In genomic region chr2:11829324-11829946, GRCh38 we compare ENCODE assay signal across 8 cellular contexts.
A peak's percentile ranks its signal among the peaks of the same experiment; 100 is the strongest.
DNase-seq lines count a peak whose midpoint lies in the region; ATAC-seq, FAIRE-seq and TF ChIP-seq lines count a peak whose summit lies in the region.

No MANE protein-coding gene starts in this region.

- H3K4me3 ChIP-seq in HCT116 (replicated peaks in 1 of 2; ENCODE audit: low read depth in 1 of 2, low read length in 2 of 2): peak overlapping the region; percentile 33 to 50
- H3K4me3 ChIP-seq in MG63: peak overlapping the region; percentile 3; the same call in 1 of the 2 replicates
- peak overlapping the region; percentile 39 for H3K4me3 ChIP-seq in SU-DHL-6 (ENCODE audit: insufficient read depth, low read length, poor library complexity, severe bottlenecking)
- H3K4me3 ChIP-seq in adrenal gland: peak overlapping the region in 1 of 4 donors; percentile 41
- peak overlapping the region in 1 of 2 donors; percentile 21 for H3K4me3 ChIP-seq in right atrium auricular region
- no peak overlapping the region for H3K4me3 ChIP-seq in prostate gland

- RAD21 ChIA-PET in HCT116 (lab: Charles Lee; ENCODE audit: low non-redundant PET in 1 of 2, low total read pairs in 2 of 2, uncharacterized antibody in 2 of 2, unreplicated experiment in 2 of 2): interaction anchor here (0.6 to 0.9 kb wide), 3 partner anchors 886 to 1178 kb away, joined by 3 to 4 read pairs (median 3); no protein-coding TSS in a partner anchor

- H3K4me2 ChIP-seq in HCT116 (ENCODE audit: low read length): peak overlapping the region; percentile 87
- peak overlapping the region; percentile 94 for H3K4me2 ChIP-seq in SU-DHL-6 (ENCODE audit: low read depth, low read length, poor library complexity, severe bottlenecking)

- no peaks in the 10 kb centered on the region for H3K79me2 ChIP-seq in HCT116 (ENCODE audit: insufficient read depth, low read length)
- H3K79me2 ChIP-seq in SU-DHL-6 (ENCODE audit: insufficient read depth, low read length): no peaks in the 10 kb centered on the region

- intact Hi-C loops in HCT116 (cut with micrococcal nuclease): no loop called here
- intact Hi-C loops in adrenal gland (cut with DNase I): loop anchor here in 1 of 2 donors (10.0 kb wide), 1 partner anchor 1175 kb away; no protein-coding TSS in a partner anchor
- intact Hi-C loops in prostate gland (cut with DNase I): loop anchor here (2.0 kb wide), 1 partner anchor 1177 kb away; no protein-coding TSS in a partner anchor

- peak; percentile 83 for TF ChIP-seq RAD21 in HCT116 (IDR thresholded peaks at IDR 0.05; ENCODE audit: low read depth)

- peak; percentile 40 for DNase-seq in G401 (ENCODE audit: low spot score)
- DNase-seq in HCT116 (ENCODE audit: low read depth, low spot score): peak; percentile 41
- peak; percentile 86 for DNase-seq in MG63
- DNase-seq in adrenal gland: peak; percentile 81 to 92 (median 87)
- DNase-seq in right atrium auricular region (ENCODE audit: low spot score): peak; percentile 61
- DNase-seq in prostate gland (ENCODE audit: low spot score): peak; percentile 60
- peak; percentile 71 for DNase-seq in urothelium cell line (ENCODE audit: low spot score)

- no peaks in the 10 kb centered on the region for H4K20me1 ChIP-seq in HCT116 (ENCODE audit: insufficient read depth)
- H4K20me1 ChIP-seq in SU-DHL-6 (ENCODE audit: low read depth, low read length): no peaks in the 10 kb centered on the region

- FAIRE-seq in urothelium cell line (lab: Jason Lieb, UNC): no peak

- 6 to 11% (median 9%) methylated on average over 10 to 11 of the region's 11 CpGs for WGBS in adrenal gland, 4 donors
- whole genome bisulfite sequencing in prostate gland: 12% methylated on average over 11 of the region's 11 CpGs

- H3K4me1 ChIP-seq in HCT116 (ENCODE audit: control insufficient read depth in 1 of 2, insufficient read depth in 2 of 2, low read length in 2 of 2) (peaks cover 27 to 31% of the 10 kb centered on the region in 2 experiments), adrenal gland (replicated peaks in 1 of 2) (peaks cover 21 to 29% of the 10 kb centered on the region in 2 donors), right atrium auricular region (peaks cover 0 to 36% of the 10 kb centered on the region in 2 donors), prostate gland (replicated peaks) (peaks cover 6% of the 10 kb centered on the region)

- H3K27ac ChIP-seq in HCT116 (ENCODE audit: low read depth, low read length) (peak overlapping the region; percentile 96), SU-DHL-6 (ENCODE audit: low read depth, low read length) (peak overlapping the region; percentile 97), adrenal gland (peak overlapping the region; percentile 12 to 90 (median 79)), right atrium auricular region (peak overlapping the region; percentile 52 to 61), prostate gland (peak overlapping the region; percentile 54 to 67)

- TF ChIP-seq CTCF in HCT116 (IDR thresholded peaks at IDR 0.05 in 2 of 3, conservative IDR thresholded peaks at IDR 0.05 in 1 of 3; ENCODE audit: borderline replicate concordance in 1 of 3, insufficient read depth in 1 of 3, low read depth in 2 of 3, low read length in 2 of 3) (peak; percentile 59 to 63 (median 59); a peak in 5 of 6 replicates), SU-DHL-6 (IDR thresholded peaks at IDR 0.05; ENCODE audit: insufficient read depth, low read length, poor library complexity, severe bottlenecking) (peak; percentile 90), adrenal gland (IDR thresholded peaks at IDR 0.05) (peak; percentile 38 to 58 (median 54)), right atrium auricular region (IDR thresholded peaks at IDR 0.05) (peak; percentile 24 to 60), prostate gland (IDR thresholded peaks at IDR 0.05) (peak in 2 of 4 experiments; percentile 19 to 52)

- peak overlapping the region; percentile 51 for H2AFZ ChIP-seq in HCT116 (ENCODE audit: low read depth, low read length, poor library complexity, severe bottlenecking)
- peak overlapping the region; percentile 25 for H2AFZ ChIP-seq in SU-DHL-6 (ENCODE audit: low read depth, low read length, severe bottlenecking)

- CTCF ChIA-PET in HCT116 (lab: Charles Lee): interaction anchor here (1.0 to 2.8 kb wide), 11 partner anchors 10 to 1178 kb away, joined by 3 to 29 read pairs (median 4); partner anchors contain the start of gene TRIB2

- H3K9me3 ChIP-seq in HCT116 (ENCODE audit: control insufficient read depth in 1 of 2, insufficient read depth in 1 of 2, low read depth in 1 of 2, low read length in 2 of 2) (no peaks in the 10 kb centered on the region), MG63 (peaks cover 7% of the 10 kb centered on the region), SU-DHL-6 (ENCODE audit: insufficient read depth, low read length) (no peaks in the 10 kb centered on the region), adrenal gland (replicated peaks in 1 of 3) (no peaks in the 10 kb centered on the region), right atrium auricular region (peaks cover 0 to 4% of the 10 kb centered on the region in 2 donors), prostate gland (no peaks in the 10 kb centered on the region)

- in situ Hi-C loops in G401 (cut with HindIII; ENCODE audit: low sequenced_read_pairs): no loop called here

- no TSS peak for BruUV-seq in HCT116 (replicated peaks; lab: Mats Ljungman, UMichigan)

- H3K27me3 ChIP-seq in HCT116 (ENCODE audit: insufficient read depth, low read length): no peaks in the 10 kb centered on the region
- no peaks in the 10 kb centered on the region for H3K27me3 ChIP-seq in MG63
- no peaks in the 10 kb centered on the region for H3K27me3 ChIP-seq in SU-DHL-6 (ENCODE audit: low read length)
- no peaks in the 10 kb centered on the region for H3K27me3 ChIP-seq in adrenal gland
- no peaks in the 10 kb centered on the region for H3K27me3 ChIP-seq in right atrium auricular region
- H3K27me3 ChIP-seq in prostate gland (replicated peaks; ENCODE audit: insufficient read depth): no peaks in the 10 kb centered on the region

- POLR2A ChIA-PET in HCT116 (lab: Charles Lee): interaction anchor here (1.5 kb wide), 1 partner anchor 886 kb away, joined by 6 read pairs; no protein-coding TSS in a partner anchor

- peak; percentile 35 for ATAC-seq in HCT116

- H3K9me2 ChIP-seq in HCT116 (ENCODE audit: insufficient read depth): no peaks in the 10 kb centered on the region
- no peaks in the 10 kb centered on the region for H3K9me2 ChIP-seq in SU-DHL-6 (replicated peaks; ENCODE audit: insufficient read depth, low read length)

- TF ChIP-seq POLR2A in HCT116 (IDR thresholded peaks at IDR 0.05; ENCODE audit: borderline replicate concordance, extremely low read depth, insufficient read depth, insufficient read length) (no peak), adrenal gland (IDR thresholded peaks at IDR 0.05) (peak in 1 of 2 donors; percentile 5), prostate gland (IDR thresholded peaks at IDR 0.05) (no peak)

- H3K36me3 ChIP-seq in HCT116 (ENCODE audit: control insufficient read depth in 1 of 2, insufficient read depth in 2 of 2, low read length in 2 of 2) (no peaks in the 10 kb centered on the region), MG63 (peaks cover 43% of the 10 kb centered on the region), SU-DHL-6 (ENCODE audit: low read length) (peaks cover 21% of the 10 kb centered on the region; the same call in 1 of the 2 replicates), adrenal gland (replicated peaks in 1 of 2) (peaks cover 0 to 17% of the 10 kb centered on the region in 2 donors), right atrium auricular region (peaks cover 6% of the 10 kb centered on the region), prostate gland (no peaks in the 10 kb centered on the region)

- H3F3A ChIP-seq in SU-DHL-6 (ENCODE audit: insufficient read depth): peaks cover 64% of the 10 kb centered on the region

- H3K9ac ChIP-seq in HCT116 (ENCODE audit: low read length) (peak overlapping the region; percentile 49), SU-DHL-6 (ENCODE audit: low read length) (peak overlapping the region; percentile 75)

TF ChIP-seq in HCT116, 20 proteins besides CTCF, POLR2A, EP300 and RAD21:
- no peak for TF ChIP-seq MAX (IDR thresholded peaks at IDR 0.05)
- TF ChIP-seq EGR1 (IDR thresholded peaks at IDR 0.05; ENCODE audit: low read depth): no peak
- TF ChIP-seq ZNF274 (IDR thresholded peaks at IDR 0.05; ENCODE audit: low read depth, low read length): no peak
- 0 out of 2 replicates have a peak, but pooled peaks have one; percentile 42 for TF ChIP-seq CBX3 (IDR thresholded peaks at IDR 0.05; ENCODE audit: low read depth)
- TF ChIP-seq POLR2AphosphoS5 (IDR thresholded peaks at IDR 0.05; ENCODE audit: low read depth, low read length): no peak
- TF ChIP-seq JUND (IDR thresholded peaks at IDR 0.05): no peak
- no peak for TF ChIP-seq EZH2phosphoT487 (IDR thresholded peaks at IDR 0.05; ENCODE audit: borderline replicate concordance)
- no peak for TF ChIP-seq REST (IDR thresholded peaks at IDR 0.05; ENCODE audit: low read depth)
- no peak for TF ChIP-seq YY1 (IDR thresholded peaks at IDR 0.05; ENCODE audit: extremely low read depth, insufficient replicate concordance, low read depth, low read length)
TF ChIP-seq in HCT116: peak in this region for 1.

Comparison
In these comparisons a context has a peak if more than half of its experiments do, and no peak if none do; other contexts are left out.
1. H3K4me3 ChIP-seq: peak in HCT116 (2 of 2), MG63 (single experiment) and SU-DHL-6 (single experiment); none in prostate gland (0 of 2).
2. Peak in every context shown above with its lines, with median percentiles within 50 percentile points of each other: DNase-seq and H3K27ac ChIP-seq.